Comparison of ENCODE assay signal across 8 cellular contexts in the genomic region with DNA sequence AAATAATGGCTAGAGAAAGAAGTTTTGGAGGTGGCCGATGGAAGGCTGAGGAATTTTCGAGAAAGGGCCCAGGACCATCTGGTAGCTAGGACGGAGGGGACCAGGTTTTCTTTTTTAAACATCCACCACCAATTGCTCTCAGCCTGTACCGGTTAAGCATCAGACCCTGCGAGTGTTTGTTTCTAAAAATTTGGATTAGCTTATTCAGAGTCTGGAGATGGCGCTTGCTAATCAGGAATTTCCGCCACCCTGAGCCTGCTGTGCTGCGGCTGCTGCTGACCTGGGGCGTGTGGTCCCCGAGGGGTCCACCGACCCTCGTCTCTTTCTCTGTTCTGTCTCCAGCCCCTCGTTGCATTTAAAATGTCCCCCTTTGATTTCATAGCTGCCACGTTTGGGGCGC. TPM values are rescaled to one million over a fixed set of nuclear protein-coding genes. Genes with fewer than 3 reads are reported as not detected.
DNase-seq lines count a peak whose midpoint lies in the region; TF ChIP-seq lines count a peak whose summit lies in the region.

No MANE protein-coding gene starts in this region.

- no peak for DNase-seq in activated CD4-positive, alpha-beta T cell treated with anti-CD3 and anti-CD28 coated beads, Interleukin-2, amount 10 ng/mL, durations not matched to agents 24 days and 14 days
- no peak for DNase-seq in activated CD4-positive, alpha-beta T cell treated with anti-CD3 and anti-CD28 coated beads for 48 hours
- no peak for DNase-seq in foreskin fibroblast
- no peak for DNase-seq in substantia nigra (lab: John Stamatoyannopoulos, UW)
- no peak for DNase-seq in germinal center (ENCODE audit: low spot score)
- DNase-seq in DMS53 treated with DMSO at 0.1 percent for 48 hours (lab: John Stamatoyannopoulos, UW; ENCODE audit: unreplicated experiment), result no peak
- DNase-seq in GDM1 (lab: John Stamatoyannopoulos, UW), result no peak

- intact Hi-C loops in activated CD4-positive, alpha-beta T cell treated with anti-CD3 and anti-CD28 coated beads, Interleukin-2, amount 10 ng/mL, durations not matched to agents 24 days and 14 days (cut with micrococcal nuclease), result loop anchor here (1.0 to 5.0 kb wide), 4 partner anchors 39 to 189 kb away; partner anchors contain the start of gene DPP9

- H3K27ac Mint-ChIP-seq in activated CD4-positive, alpha-beta T cell treated with anti-CD3 and anti-CD28 coated beads, Interleukin-2, amount 10 ng/mL, durations not matched to agents 24 days and 14 days, result peak overlapping the region; percentile 86

- H3K4me3 ChIP-seq in foreskin fibroblast (ENCODE audit: low read depth in 1 of 2, low read length in 2 of 2), result peak overlapping the region; percentile 56 to 63

- H3K27me3 Mint-ChIP-seq in activated CD4-positive, alpha-beta T cell treated with anti-CD3 and anti-CD28 coated beads, Interleukin-2, amount 10 ng/mL, durations not matched to agents 24 days and 14 days, result no peaks in the 10 kb centered on the region

- peaks cover 47% of the 10 kb centered on the region for H3K4me1 Mint-ChIP-seq in activated CD4-positive, alpha-beta T cell treated with anti-CD3 and anti-CD28 coated beads, Interleukin-2, amount 10 ng/mL, durations not matched to agents 24 days and 14 days

- H3K36me3 Mint-ChIP-seq in activated CD4-positive, alpha-beta T cell treated with anti-CD3 and anti-CD28 coated beads, Interleukin-2, amount 10 ng/mL, durations not matched to agents 24 days and 14 days (ENCODE audit: low read depth), result peaks cover 50% of the 10 kb centered on the region

- H3K4me3 Mint-ChIP-seq in activated CD4-positive, alpha-beta T cell treated with anti-CD3 and anti-CD28 coated beads, Interleukin-2, amount 10 ng/mL, durations not matched to agents 24 days and 14 days, result peak overlapping the region; percentile 86

- H3K27ac ChIP-seq in VCaP, result peak overlapping the region; percentile 55
- H3K27ac ChIP-seq in substantia nigra (ENCODE audit: low read depth, low read length, poor library complexity, severe bottlenecking), result peak overlapping the region; percentile 65

- H3K9me3 Mint-ChIP-seq in activated CD4-positive, alpha-beta T cell treated with anti-CD3 and anti-CD28 coated beads, Interleukin-2, amount 10 ng/mL, durations not matched to agents 24 days and 14 days, result no peaks in the 10 kb centered on the region

- TF ChIP-seq CTCF in VCaP (conservative IDR thresholded peaks at IDR 0.05) (no peak), foreskin fibroblast (IDR thresholded peaks at IDR 0.05; ENCODE audit: low read depth, low read length) (no peak)

RNA-seq across cellular contexts. Expression of gene UHRF1, which starts 2.0 kb away (rescaled TPM):
- total RNA-seq in activated CD4-positive, alpha-beta T cell treated with anti-CD3 and anti-CD28 coated beads, Interleukin-2, amount 10 ng/mL, durations not matched to agents 24 days and 14 days, result 158 and 161 TPM in 2 replicates

RNA-seq across cellular contexts. Expression of gene ARRDC5, which starts 8.6 kb away (rescaled TPM):
- total RNA-seq in activated CD4-positive, alpha-beta T cell treated with anti-CD3 and anti-CD28 coated beads, Interleukin-2, amount 10 ng/mL, durations not matched to agents 24 days and 14 days, result 0.24 and 0.28 TPM in 2 replicates

RNA-seq across cellular contexts. Expression of gene PLIN3, which starts 43.8 kb away (rescaled TPM):
- 28.6 and 34.4 TPM in 2 replicates for total RNA-seq in activated CD4-positive, alpha-beta T cell treated with anti-CD3 and anti-CD28 coated beads, Interleukin-2, amount 10 ng/mL, durations not matched to agents 24 days and 14 days

RNA-seq across cellular contexts. Expression of gene KDM4B, which starts 57.6 kb away (rescaled TPM):
- 49.2 and 52.0 TPM in 2 replicates for total RNA-seq in activated CD4-positive, alpha-beta T cell treated with anti-CD3 and anti-CD28 coated beads, Interleukin-2, amount 10 ng/mL, durations not matched to agents 24 days and 14 days
